8 cellular contexts compared by ENCODE assay signal in genomic region chr13:35630551-35631275, GRCh38.
DNase-seq lines count a peak whose midpoint lies in the region; ATAC-seq lines count a peak whose summit lies in the region.

No MANE protein-coding gene starts in this region.

- no peak overlapping the region for H3K4me3 ChIP-seq in adipocyte (ENCODE audit: low read length)

- no peaks in the 10 kb centered on the region for H3K27me3 Mint-ChIP-seq in stimulated activated naive CD8-positive, alpha-beta T cell treated with anti-CD3 and anti-CD28 coated beads, Interleukin-15, amount 100 ng/mL, for 72 hours

- ATAC-seq in Right ventricle myocardium inferior: peak; percentile 84
- peak; percentile 89 for ATAC-seq in HG02642 (IDR thresholded peaks at IDR 0.05; ENCODE audit: poor library complexity, unreplicated experiment)
- peak; percentile 65 for ATAC-seq in stimulated activated naive CD8-positive, alpha-beta T cell treated with anti-CD3 and anti-CD28 coated beads, Interleukin-15, amount 100 ng/mL, for 72 hours
- ATAC-seq in HG03139 (IDR thresholded peaks at IDR 0.05; ENCODE audit: unreplicated experiment): no peak

- peaks cover 3% of the 10 kb centered on the region for H3K4me1 ChIP-seq in adipocyte (ENCODE audit: control insufficient read depth, insufficient read depth, low read length)

- H3K9me3 Mint-ChIP-seq in stimulated activated naive CD8-positive, alpha-beta T cell treated with anti-CD3 and anti-CD28 coated beads, Interleukin-15, amount 100 ng/mL, for 72 hours: no peaks in the 10 kb centered on the region

- DNase-seq in Right ventricle myocardium inferior (ENCODE audit: missing footprints) (no peak), cardiac septum (ENCODE audit: low spot score) (no peak), NAMALWA (ENCODE audit: low spot score) (peak; percentile 58), adipocyte (ENCODE audit: low read depth) (peak; percentile 89), hepatic stellate cell (ENCODE audit: low spot score) (peak; percentile 18)
- DNase-seq in stimulated activated naive CD8-positive, alpha-beta T cell treated with anti-CD3 and anti-CD28 coated beads, Interleukin-15, amount 100 ng/mL, for 72 hours: no peak

- H3K9ac ChIP-seq in adipocyte (ENCODE audit: low read length): no peak overlapping the region

- no peaks in the 10 kb centered on the region for H3K27me3 ChIP-seq in adipocyte (replicated peaks; ENCODE audit: control insufficient read depth, insufficient read depth, low read length)

- no peaks in the 10 kb centered on the region for H3K36me3 ChIP-seq in adipocyte (ENCODE audit: control insufficient read depth, insufficient read depth, low read length, severe bottlenecking)

- no peaks in the 10 kb centered on the region for H3K4me1 Mint-ChIP-seq in stimulated activated naive CD8-positive, alpha-beta T cell treated with anti-CD3 and anti-CD28 coated beads, Interleukin-15, amount 100 ng/mL, for 72 hours

- no peak overlapping the region for H3K27ac Mint-ChIP-seq in stimulated activated naive CD8-positive, alpha-beta T cell treated with anti-CD3 and anti-CD28 coated beads, Interleukin-15, amount 100 ng/mL, for 72 hours

- intact Hi-C loops in Right ventricle myocardium inferior (cut with DNase I) (loop anchor here (2.0 to 5.0 kb wide), 3 partner anchors 90 to 327 kb away; no protein-coding TSS in a partner anchor), cardiac septum (cut with DNase I) (loop anchor here (5.0 kb wide), 1 partner anchor 322 kb away; no protein-coding TSS in a partner anchor)

- no peaks in the 10 kb centered on the region for H3K9me3 ChIP-seq in adipocyte (ENCODE audit: control insufficient read depth, low read length)

- no peak overlapping the region for H3K4me3 Mint-ChIP-seq in stimulated activated naive CD8-positive, alpha-beta T cell treated with anti-CD3 and anti-CD28 coated beads, Interleukin-15, amount 100 ng/mL, for 72 hours

Comparison
In these comparisons a context has a peak if more than half of its experiments do, and no peak if none do; other contexts are left out.
1. DNase-seq: peak in NAMALWA (single experiment), adipocyte (single experiment) and hepatic stellate cell (single experiment); none in Right ventricle myocardium inferior (single experiment), cardiac septum (single experiment) and stimulated activated naive CD8-positive, alpha-beta T cell treated with anti-CD3 and anti-CD28 coated beads, Interleukin-15, amount 100 ng/mL, for 72 hours (0 of 2).